Comparison of ENCODE assay signal across 21 cellular contexts in the genomic region with DNA sequence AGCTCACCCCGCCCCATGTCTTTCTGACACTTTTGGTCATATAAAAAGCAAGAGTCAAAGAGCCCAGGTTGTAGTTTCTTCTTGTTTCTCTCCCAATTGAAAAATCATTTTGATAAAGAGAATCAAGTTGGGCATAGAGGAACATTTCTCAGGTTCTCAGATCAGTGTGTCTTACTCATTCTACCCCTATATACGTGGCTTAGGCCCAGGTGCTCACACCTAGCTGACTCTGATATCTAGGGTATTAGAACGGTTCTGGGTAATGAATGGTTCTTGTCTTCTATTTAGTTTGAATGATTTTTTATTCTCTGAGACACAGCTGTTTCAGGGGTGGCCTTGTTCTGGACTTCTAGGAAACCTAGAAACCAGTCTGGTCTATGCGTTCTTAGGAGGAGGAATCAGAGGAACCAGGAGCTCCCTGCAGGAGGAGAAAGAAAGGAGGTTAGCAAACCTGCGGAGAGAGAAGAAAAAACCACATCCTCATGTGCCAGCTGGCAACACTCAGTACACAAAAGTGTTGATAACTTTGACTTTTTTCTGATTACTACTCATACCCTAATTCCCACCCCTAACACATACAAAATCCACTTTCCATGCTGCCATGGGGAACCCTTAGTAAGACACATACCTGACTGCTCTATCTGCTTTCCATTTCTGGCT.
"Had no signal": no experiment of that assay in that cellular context is flagged by ENCODE, and none has a peak within 500 bp of the region (broad histone marks: within the 10 kb centered on the region; RNA-seq: fewer than 3 reads in every experiment).

No MANE protein-coding gene starts in this region.

- H3K27ac ChIP-seq: coronary artery, esophagus squamous epithelium, gastrocnemius medialis, parathyroid adenoma, tibial artery, WERI-Rb-1 had no signal

- H3K4me3 Mint-ChIP-seq: activated naive CD4-positive, alpha-beta T cell treated with anti-CD3 and anti-CD28 coated beads, Interleukin-2, amount 50 U/mL, for 24 hours; endodermal cell; nephron progenitor cell; stimulated activated naive CD8-positive, alpha-beta T cell treated with anti-CD3 and anti-CD28 coated beads, Interleukin-15, Interleukin-2, amounts not matched to agents 100 ng/mL and 50 ng/mL, for 24 hours had no signal

- H2AFZ ChIP-seq: parathyroid adenoma had no signal

- H3K9me3 Mint-ChIP-seq: activated naive CD4-positive, alpha-beta T cell treated with anti-CD3 and anti-CD28 coated beads, Interleukin-2, amount 50 U/mL, for 24 hours; endodermal cell; nephron progenitor cell; stimulated activated naive CD8-positive, alpha-beta T cell treated with anti-CD3 and anti-CD28 coated beads, Interleukin-15, Interleukin-2, amounts not matched to agents 100 ng/mL and 50 ng/mL, for 24 hours had no signal

- DNase-seq: activated CD4-positive, alpha-beta T cell treated with anti-CD3 and anti-CD28 coated beads, Interleukin-2, amount 50 U/mL, for 48 hours; activated CD4-positive, CD25-positive, alpha-beta regulatory T cell treated with anti-CD3 and anti-CD28 coated beads, Interleukin-2, amount 50 U/mL, for 72 hours; activated gamma-delta T cell; activated T-cell treated with anti-CD3 and anti-CD28 coated beads, Interleukin-2, amount 50 U/mL, for 1 hour; amniotic stem cell; endodermal cell; esophagus squamous epithelium; gastrocnemius medialis; hypothalamus; left ventricle myocardium superior; midbrain; nephron progenitor cell; nucleus accumbens; right cardiac atrium; stimulated activated CD4-positive, alpha-beta T cell treated with anti-CD3 and anti-CD28 coated beads, Interleukin-4, amount 100 ng/mL, for 24 hours; tibial artery; WERI-Rb-1 had no signal

- H3K27me3 Mint-ChIP-seq: activated naive CD4-positive, alpha-beta T cell treated with anti-CD3 and anti-CD28 coated beads, Interleukin-2, amount 50 U/mL, for 24 hours had no signal

- H3K27me3 ChIP-seq: esophagus squamous epithelium, gastrocnemius medialis, tibial artery had no signal

- H3K9me3 ChIP-seq: esophagus squamous epithelium, gastrocnemius medialis, tibial artery had no signal

- H3K36me3 Mint-ChIP-seq: activated naive CD4-positive, alpha-beta T cell treated with anti-CD3 and anti-CD28 coated beads, Interleukin-2, amount 50 U/mL, for 24 hours had no signal

- ATAC-seq: gastrocnemius medialis had no signal

- H3K4me1 Mint-ChIP-seq: endodermal cell had no signal

- H3K4me1 ChIP-seq: esophagus squamous epithelium, gastrocnemius medialis, parathyroid adenoma, tibial artery had no signal

- H3K36me3 ChIP-seq: esophagus squamous epithelium, gastrocnemius medialis, tibial artery, WERI-Rb-1 had no signal

- H3K79me2 ChIP-seq: parathyroid adenoma had no signal

- H3K4me3 ChIP-seq: coronary artery, esophagus squamous epithelium, gastrocnemius medialis, tibial artery had no signal

- H3K9ac ChIP-seq: parathyroid adenoma had no signal

- H3K27ac Mint-ChIP-seq: activated naive CD4-positive, alpha-beta T cell treated with anti-CD3 and anti-CD28 coated beads, Interleukin-2, amount 50 U/mL, for 24 hours; endodermal cell; nephron progenitor cell had no signal
